ENCODE assay signal across 14 cellular contexts in genomic region chr11:113106507-113106906, GRCh38.
DNase-seq lines count a peak whose midpoint lies in the region; TF ChIP-seq lines count a peak whose summit lies in the region.
"Had no signal": no experiment of that assay in that cellular context is flagged by ENCODE, and none has a peak within 500 bp of the region (broad histone marks: within the 10 kb centered on the region; RNA-seq: fewer than 3 reads in every experiment).

No MANE protein-coding gene starts in this region.

- H3K9me3 ChIP-seq in SJSA1 (replicated peaks), result no peaks in the 10 kb centered on the region
- H3K9me3 ChIP-seq: uterus had no signal

- H3K4me3 ChIP-seq in AG04449 (ENCODE audit: low read depth, low read length) (no peak overlapping the region), SJSA1 (no peak overlapping the region)
- H3K4me3 ChIP-seq: uterus had no signal

- POLR2A ChIA-PET in AG04449 (lab: Yijun Ruan, JAX), result no interaction called here

- no peaks in the 10 kb centered on the region for H3K27me3 ChIP-seq in SJSA1 (replicated peaks)
- H3K27me3 ChIP-seq: uterus had no signal

- peak overlapping the region; percentile 86 for H3K27ac ChIP-seq in SJSA1

- CTCF ChIA-PET in AG04449 (lab: Yijun Ruan, JAX), result no interaction called here

- H3K4me1 ChIP-seq in SJSA1 (replicated peaks), result peaks cover 18% of the 10 kb centered on the region
- H3K4me1 ChIP-seq: uterus had no signal

- DNase-seq in AG04449 (ENCODE audit: low read depth, low spot score) (peak; percentile 3), H4 (ENCODE audit: low spot score) (peak; percentile 80), SJSA1 (ENCODE audit: low read depth in 1 of 2, low spot score in 2 of 2) (peak; percentile 55 to 82), glomerular visceral epithelial cell (ENCODE audit: extremely low spot score) (peak; percentile 88), hypothalamus (lab: John Stamatoyannopoulos, UW) (no peak), NCI-H146 treated with DMSO at 0.1 percent for 48 hours (lab: John Stamatoyannopoulos, UW; ENCODE audit: unreplicated experiment) (no peak)
- DNase-seq in activated CD8-positive, alpha-beta memory T cell treated with anti-CD3 and anti-CD28 coated beads, Interleukin-2, amount 50 U/mL, for 4 hours, result no peak
- DNase-seq in activated effector memory CD4-positive, alpha-beta T cell treated with Interleukin-2 at 50 U/mL for 16 hours, result no peak
- DNase-seq: activated CD8-positive, alpha-beta T cell treated with anti-CD3 and anti-CD28 coated beads, Interleukin-2, amount 10 ng/mL, durations not matched to agents 7 days and 5 days; activated gamma-delta T cell treated with Interleukin-2 at 50 U/mL for 16 hours; DND-41; erythroblast; stimulated activated CD4-positive, alpha-beta T cell treated with anti-CD3 and anti-CD28 coated beads, Interleukin-2, amount 100 ng/mL, for 48 hours; uterus had no signal

- no peak for TF ChIP-seq CTCF in AG04449 (IDR thresholded peaks at IDR 0.05; ENCODE audit: insufficient read depth, low read length, missing control alignments)

- H3K36me3 ChIP-seq in SJSA1, result no peaks in the 10 kb centered on the region
- H3K36me3 ChIP-seq: uterus had no signal

Comparison
In these comparisons a context has a peak if more than half of its experiments do, and no peak if none do; other contexts are left out.
1. DNase-seq: peak in AG04449 (single experiment), H4 (single experiment), SJSA1 (2 of 2) and glomerular visceral epithelial cell (single experiment); none in activated CD8-positive, alpha-beta memory T cell treated with anti-CD3 and anti-CD28 coated beads, Interleukin-2, amount 50 U/mL, for 4 hours (single experiment), hypothalamus (0 of 51), NCI-H146 treated with DMSO at 0.1 percent for 48 hours (single experiment) and activated effector memory CD4-positive, alpha-beta T cell treated with Interleukin-2 at 50 U/mL for 16 hours (single experiment).